Comparison of ENCODE assay signal across 1 cellular context in the genomic region with DNA sequence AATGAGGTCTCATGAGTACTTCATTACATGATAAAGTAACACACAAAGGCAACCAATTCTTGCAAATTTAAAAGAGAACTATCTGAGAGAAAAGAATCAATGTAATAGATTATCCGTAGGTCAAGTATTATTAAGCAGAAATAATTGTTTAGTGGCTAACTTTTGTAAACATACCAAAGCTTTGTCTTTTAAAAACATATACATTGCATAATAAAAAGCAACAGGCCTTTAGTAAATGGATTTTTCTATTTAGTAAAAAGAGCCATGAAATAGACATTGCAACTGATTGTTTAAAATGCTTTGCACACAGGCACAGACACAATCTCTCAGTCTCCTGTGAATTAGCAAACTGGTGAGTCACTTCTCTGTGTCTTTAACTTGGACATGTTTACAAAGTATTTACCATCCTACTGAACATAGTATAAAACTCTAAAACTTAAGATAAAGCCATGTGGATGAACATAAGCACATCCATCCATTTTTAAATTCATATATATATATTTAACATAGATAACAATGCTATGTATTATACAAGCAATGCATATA.
TF ChIP-seq lines count a peak whose summit lies in the region.

No MANE protein-coding gene starts in this region.

TF ChIP-seq in H1, 55 proteins besides CTCF, POLR2A, EP300 and RAD21 (continued from another document):
- TF ChIP-seq TBP (IDR thresholded peaks at IDR 0.05; ENCODE audit: low read depth, low read length) = no peak
